Comparison of ENCODE assay signal across 1 cellular context in genomic region chr5:67012241-67012640, GRCh38.
TF ChIP-seq lines count a peak whose summit lies in the region.

No MANE protein-coding gene starts in this region.

TF ChIP-seq in SK-N-SH treated with all-trans-retinoic acid at 6 μM for 48 hours, 23 proteins besides CTCF, POLR2A, EP300 and RAD21 (continued from another document):
- TF ChIP-seq, protein P1, sequence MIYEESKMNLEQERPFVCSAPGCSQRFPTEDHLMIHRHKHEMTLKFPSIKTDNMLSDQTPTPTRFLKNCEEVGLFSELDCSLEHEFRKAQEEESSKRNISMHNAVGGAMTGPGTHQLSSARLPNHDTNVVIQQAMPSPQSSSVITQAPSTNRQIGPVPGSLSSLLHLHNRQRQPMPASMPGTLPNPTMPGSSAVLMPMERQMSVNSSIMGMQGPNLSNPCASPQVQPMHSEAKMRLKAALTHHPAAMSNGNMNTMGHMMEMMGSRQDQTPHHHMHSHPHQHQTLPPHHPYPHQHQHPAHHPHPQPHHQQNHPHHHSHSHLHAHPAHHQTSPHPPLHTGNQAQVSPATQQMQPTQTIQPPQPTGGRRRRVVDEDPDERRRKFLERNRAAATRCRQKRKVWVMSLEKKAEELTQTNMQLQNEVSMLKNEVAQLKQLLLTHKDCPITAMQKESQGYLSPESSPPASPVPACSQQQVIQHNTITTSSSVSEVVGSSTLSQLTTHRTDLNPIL (CRISPR knock-in tag; IDR thresholded peaks at IDR 0.05; ENCODE audit: low read depth), result no peak
- TF ChIP-seq ZNF8 (CRISPR knock-in tag; IDR thresholded peaks at IDR 0.05), result no peak
- no peak for TF ChIP-seq SNAI2 (CRISPR knock-in tag; IDR thresholded peaks at IDR 0.05)
- TF ChIP-seq TOX (CRISPR knock-in tag; IDR thresholded peaks at IDR 0.05; ENCODE audit: borderline replicate concordance), result no peak
- no peak for TF ChIP-seq BACH2 (CRISPR knock-in tag; IDR thresholded peaks at IDR 0.05; ENCODE audit: borderline replicate concordance)
- TF ChIP-seq CSDC2 (CRISPR knock-in tag; IDR thresholded peaks at IDR 0.05), result no peak
- no peak for TF ChIP-seq PATZ1 (CRISPR knock-in tag; IDR thresholded peaks at IDR 0.05; ENCODE audit: borderline replicate concordance)
TF ChIP-seq in SK-N-SH treated with all-trans-retinoic acid at 6 μM for 48 hours: peak in this region for 0.
